ENCODE assay signal across 9 cellular contexts in the genomic region with DNA sequence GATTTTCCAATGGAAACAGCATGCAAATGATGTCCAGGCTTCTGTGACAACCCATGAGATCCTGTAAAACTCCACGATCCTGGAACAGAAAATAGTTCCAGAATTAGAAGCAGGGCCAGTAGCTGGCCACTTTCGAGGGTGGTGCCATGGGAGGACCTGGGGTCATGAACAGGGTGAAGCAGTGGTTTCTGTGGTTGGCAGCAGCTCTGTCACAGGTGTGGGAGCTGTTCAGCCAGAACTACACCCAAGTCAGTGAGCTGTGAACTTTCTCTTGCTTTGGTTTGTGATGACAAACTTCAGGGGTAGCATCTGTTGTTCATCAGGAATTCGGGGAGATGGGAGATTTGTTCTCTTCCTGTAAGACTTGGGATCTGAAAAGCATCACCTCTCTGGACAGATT.
DNase-seq lines count a peak whose midpoint lies in the region; ATAC-seq and TF ChIP-seq lines count a peak whose summit lies in the region.
"Had no signal": no experiment of that assay in that cellular context is flagged by ENCODE, and none has a peak within 500 bp of the region (broad histone marks: within the 10 kb centered on the region; RNA-seq: fewer than 3 reads in every experiment).

No MANE protein-coding gene starts in this region.

- H3K27ac Mint-ChIP-seq in stimulated activated memory B cell treated with anti-CD40 and anti-IgM and Interleukin-4, amounts not matched to agents 10 μg/mL and 1 μg/mL and 100 μg/mL, for 72 hours, result no peak overlapping the region

- no peaks in the 10 kb centered on the region for H3K36me3 ChIP-seq in adrenal gland (replicated peaks in 1 of 2)
- H3K36me3 ChIP-seq: left lung had no signal

- ATAC-seq in GM19043 (IDR thresholded peaks at IDR 0.05; ENCODE audit: low read depth, unreplicated experiment) (peak; percentile 97), HG02610 (IDR thresholded peaks at IDR 0.05; ENCODE audit: unreplicated experiment) (peak; percentile 84), HG03442 (IDR thresholded peaks at IDR 0.05; ENCODE audit: unreplicated experiment) (peak; percentile 97)
- ATAC-seq in stimulated activated memory B cell treated with anti-CD40 and anti-IgM and Interleukin-4, amounts not matched to agents 10 μg/mL and 1 μg/mL and 100 μg/mL, for 72 hours, result peak; percentile 90
- ATAC-seq: left lung had no signal

- H3K36me3 Mint-ChIP-seq in stimulated activated memory B cell treated with anti-CD40 and anti-IgM and Interleukin-4, amounts not matched to agents 10 μg/mL and 1 μg/mL and 100 μg/mL, for 72 hours, result peaks cover 6% of the 10 kb centered on the region

- intact Hi-C loops in adrenal gland (cut with DNase I), result no loop called here

- in situ Hi-C loops in G401 (cut with HindIII; ENCODE audit: low sequenced_read_pairs), result no loop called here

- peaks cover 19 to 21% of the 10 kb centered on the region in 2 donors for H3K4me1 ChIP-seq in adrenal gland (replicated peaks in 1 of 2)
- H3K4me1 ChIP-seq: left lung had no signal

- DNase-seq in NCI-H146 treated with DMSO at 0.1 percent for 48 hours (lab: John Stamatoyannopoulos, UW; ENCODE audit: unreplicated experiment), result no peak
- no peak for DNase-seq in G401 (ENCODE audit: low spot score)
- no peak for DNase-seq in adrenal gland
- DNase-seq in KG1 (lab: John Stamatoyannopoulos, UW), result no peak
- DNase-seq: left lung had no signal

- peaks cover 17% of the 10 kb centered on the region for H3K27me3 Mint-ChIP-seq in stimulated activated memory B cell treated with anti-CD40 and anti-IgM and Interleukin-4, amounts not matched to agents 10 μg/mL and 1 μg/mL and 100 μg/mL, for 72 hours

- H3K9me3 ChIP-seq in adrenal gland (replicated peaks in 1 of 3), result no peaks in the 10 kb centered on the region

- no peak for TF ChIP-seq CTCF in adrenal gland (IDR thresholded peaks at IDR 0.05)

- no peaks in the 10 kb centered on the region for H3K27me3 ChIP-seq in adrenal gland
- H3K27me3 ChIP-seq: left lung had no signal

- H3K4me3 Mint-ChIP-seq in stimulated activated memory B cell treated with anti-CD40 and anti-IgM and Interleukin-4, amounts not matched to agents 10 μg/mL and 1 μg/mL and 100 μg/mL, for 72 hours, result no peak overlapping the region

- H3K4me3 ChIP-seq in adrenal gland, result no peak overlapping the region
- H3K4me3 ChIP-seq: left lung had no signal

- TF ChIP-seq POLR2A in adrenal gland (IDR thresholded peaks at IDR 0.05), result no peak

- 70 to 81% (median 76%) methylated on average over 3 of the region's 3 CpGs for WGBS in adrenal gland, 4 donors

- peaks cover 8% of the 10 kb centered on the region for H3K4me1 Mint-ChIP-seq in stimulated activated memory B cell treated with anti-CD40 and anti-IgM and Interleukin-4, amounts not matched to agents 10 μg/mL and 1 μg/mL and 100 μg/mL, for 72 hours

- no peak overlapping the region for H3K27ac ChIP-seq in adrenal gland
- H3K27ac ChIP-seq: left lung had no signal

- H3K9me3 Mint-ChIP-seq in stimulated activated memory B cell treated with anti-CD40 and anti-IgM and Interleukin-4, amounts not matched to agents 10 μg/mL and 1 μg/mL and 100 μg/mL, for 72 hours, result peaks cover 4% of the 10 kb centered on the region
